20 cellular contexts compared by ENCODE assay signal in genomic region chr10:1273372-1274097, GRCh38.
DNase-seq lines count a peak whose midpoint lies in the region; ATAC-seq and TF ChIP-seq lines count a peak whose summit lies in the region.
"Had no signal": no experiment of that assay in that cellular context is flagged by ENCODE, and none has a peak within 500 bp of the region (broad histone marks: within the 10 kb centered on the region; RNA-seq: fewer than 3 reads in every experiment).

No MANE protein-coding gene starts in this region.

- H3K9me3 Mint-ChIP-seq in osteocyte (ENCODE audit: unreplicated experiment) = no peaks in the 10 kb centered on the region

- H3K27ac ChIP-seq in aorta (ENCODE audit: low read depth in 1 of 2, low read length in 2 of 2) = no peak overlapping the region
- H3K27ac ChIP-seq: RWPE1, SK-N-MC had no signal

- WGBS in aorta, 2 donors = 59 to 61% methylated on average over 19 of the region's 19 CpGs

- H3K4me3 Mint-ChIP-seq in osteocyte (ENCODE audit: unreplicated experiment) = no peak overlapping the region
- H3K4me3 Mint-ChIP-seq: CD4-positive, CD25-positive, alpha-beta regulatory T cell had no signal

- DNase-seq in cerebellum (ENCODE audit: low spot score) (peak; percentile 8), islet precursor cell (peak; percentile 47), osteocyte (ENCODE audit: extremely low spot score, unreplicated experiment) (no peak), aorta (no peak), glomerular visceral epithelial cell (ENCODE audit: extremely low spot score) (no peak), cerebellar nuclear complex (lab: John Stamatoyannopoulos, UW) (no peak)
- DNase-seq: CD4-positive, CD25-positive, alpha-beta regulatory T cell; EL; GF-D8; Kasumi-1; NCI-H1417; NCI-H2029; NCI-H2227 treated with DMSO at 0.1 percent for 48 hours; NCI-H510A; NCI-H748 treated with DMSO at 0.1 percent for 48 hours; SHP77 treated with DMSO at 0.1 percent for 48 hours had no signal

- peak overlapping the region; percentile 86 for H3K27ac Mint-ChIP-seq in osteocyte (ENCODE audit: unreplicated experiment)

- ATAC-seq in aorta (ENCODE audit: low FRiP score) (peak; percentile 13), GM18858 (IDR thresholded peaks at IDR 0.05; ENCODE audit: unreplicated experiment) (no peak)

- H3K36me3 Mint-ChIP-seq in osteocyte (ENCODE audit: unreplicated experiment) = peaks cover 2% of the 10 kb centered on the region
- H3K36me3 Mint-ChIP-seq: CD4-positive, CD25-positive, alpha-beta regulatory T cell had no signal

- intact Hi-C loops in aorta (cut with DNase I) = no loop called here

- no peaks in the 10 kb centered on the region for H3K27me3 ChIP-seq in aorta (ENCODE audit: control insufficient read depth in 1 of 2, insufficient read depth in 2 of 2, low read length in 1 of 2)
- H3K27me3 ChIP-seq: BE2C had no signal

- H3K4me3 ChIP-seq in aorta (ENCODE audit: low read length in 2 of 2) = no peak overlapping the region
- H3K4me3 ChIP-seq: SK-N-MC had no signal

- peaks cover 44% of the 10 kb centered on the region for H3K4me1 Mint-ChIP-seq in osteocyte (ENCODE audit: unreplicated experiment)
- H3K4me1 Mint-ChIP-seq: CD4-positive, CD25-positive, alpha-beta regulatory T cell had no signal

- no peaks in the 10 kb centered on the region for H3K36me3 ChIP-seq in aorta (ENCODE audit: control insufficient read depth in 1 of 2, insufficient read depth in 2 of 2, low read length in 1 of 2)
- H3K36me3 ChIP-seq: BE2C had no signal

- H3K27me3 Mint-ChIP-seq in osteocyte (ENCODE audit: unreplicated experiment) = no peaks in the 10 kb centered on the region
- H3K27me3 Mint-ChIP-seq: CD4-positive, CD25-positive, alpha-beta regulatory T cell had no signal

- no peak for TF ChIP-seq CTCF in osteocyte (IDR thresholded peaks at IDR 0.05)

- no peaks in the 10 kb centered on the region for H3K4me1 ChIP-seq in aorta (ENCODE audit: control insufficient read depth in 1 of 2, insufficient read depth in 2 of 2, low read length in 2 of 2)

- no peaks in the 10 kb centered on the region for H3K9me3 ChIP-seq in aorta (ENCODE audit: control insufficient read depth, low read length)
- H3K9me3 ChIP-seq: BE2C had no signal

Comparison
In these comparisons a context has a peak if more than half of its experiments do, and no peak if none do; other contexts are left out.
1. DNase-seq: peak in cerebellum (single experiment) and islet precursor cell (single experiment); none in osteocyte (single experiment), aorta (0 of 2), glomerular visceral epithelial cell (single experiment) and cerebellar nuclear complex (0 of 2).